ENCODE assay signal across 1 cellular context in genomic region chr20:47663354-47664067, GRCh38.
TF ChIP-seq lines count a peak whose summit lies in the region.

No MANE protein-coding gene starts in this region.

TF ChIP-seq in HepG2, 621 proteins besides CTCF, POLR2A, EP300 and RAD21 (continued from another document and continues in another):
- TF ChIP-seq ATF3 (CRISPR knock-in tag; IDR thresholded peaks at IDR 0.05) (0 out of 2 replicates have a peak, but pooled peaks have one; percentile 25), ZNF607 (CRISPR knock-in tag; IDR thresholded peaks at IDR 0.05; ENCODE audit: borderline replicate concordance) (no peak), KDM2A (CRISPR knock-in tag; IDR thresholded peaks at IDR 0.05; ENCODE audit: borderline replicate concordance, low read depth) (peak; percentile 86), HOMEZ (CRISPR knock-in tag; IDR thresholded peaks at IDR 0.05; ENCODE audit: low read depth) (peak; percentile 59), LBX2 (CRISPR knock-in tag; IDR thresholded peaks at IDR 0.05; ENCODE audit: borderline replicate concordance) (no peak), HOXA5 (CRISPR knock-in tag; IDR thresholded peaks at IDR 0.05) (no peak), HMGXB3 (CRISPR knock-in tag; IDR thresholded peaks at IDR 0.05; ENCODE audit: borderline replicate concordance) (0 out of 2 replicates have a peak, but pooled peaks have one; percentile 54), ZNF704 (CRISPR knock-in tag; IDR thresholded peaks at IDR 0.05; ENCODE audit: borderline replicate concordance) (no peak), RFX3 (CRISPR knock-in tag; IDR thresholded peaks at IDR 0.05) (no peak), SALL2 (CRISPR knock-in tag; IDR thresholded peaks at IDR 0.05) (peak; percentile 62; the same call in 1 of the 2 replicates), ZNF749 (CRISPR knock-in tag; IDR thresholded peaks at IDR 0.05; ENCODE audit: borderline replicate concordance) (no peak), HCFC1 (IDR thresholded peaks at IDR 0.05; ENCODE audit: low read depth, low read length) (no peak), ZNF547 (CRISPR knock-in tag; IDR thresholded peaks at IDR 0.05) (no peak; the same call in 1 of the 2 replicates), ZNF550 (CRISPR knock-in tag; IDR thresholded peaks at IDR 0.05; ENCODE audit: borderline replicate concordance) (no peak), DR1 (CRISPR knock-in tag; IDR thresholded peaks at IDR 0.05) (no peak), ZBTB14 (CRISPR knock-in tag; IDR thresholded peaks at IDR 0.05) (no peak), ZNF251 (CRISPR knock-in tag; IDR thresholded peaks at IDR 0.05) (no peak), ZNF83 (CRISPR knock-in tag; IDR thresholded peaks at IDR 0.05; ENCODE audit: borderline replicate concordance) (no peak), ZNF451 (CRISPR knock-in tag; IDR thresholded peaks at IDR 0.05) (0 out of 2 replicates have a peak, but pooled peaks have one; percentile 54), ZNF766 (CRISPR knock-in tag; IDR thresholded peaks at IDR 0.05; ENCODE audit: borderline replicate concordance) (no peak), CENPBD1 (CRISPR knock-in tag; IDR thresholded peaks at IDR 0.05; ENCODE audit: borderline replicate concordance, low read depth) (no peak), RFXAP (CRISPR knock-in tag; IDR thresholded peaks at IDR 0.05; ENCODE audit: borderline replicate concordance) (no peak), CSRNP2 (CRISPR knock-in tag; conservative IDR thresholded peaks at IDR 0.05; ENCODE audit: low read depth) (no peak), REPIN1 (CRISPR knock-in tag; IDR thresholded peaks at IDR 0.05; ENCODE audit: borderline replicate concordance, low read depth) (0 out of 2 replicates have a peak, but pooled peaks have one; percentile 68), ZNF883 (CRISPR knock-in tag; IDR thresholded peaks at IDR 0.05; ENCODE audit: not compliant biosample characterization) (peak; percentile 82), ARID3A (IDR thresholded peaks at IDR 0.05; ENCODE audit: low read depth, low read length) (0 out of 2 replicates have a peak, but pooled peaks have one; percentile 41), MAF1 (CRISPR knock-in tag; IDR thresholded peaks at IDR 0.05; ENCODE audit: borderline replicate concordance) (no peak), LCORL (IDR thresholded peaks at IDR 0.05) (no peak), LCORL (CRISPR knock-in tag; IDR thresholded peaks at IDR 0.05) (0 out of 2 replicates have a peak, but pooled peaks have one; percentile 38), NCOA2 (CRISPR knock-in tag; IDR thresholded peaks at IDR 0.05) (peak; percentile 44; the same call in 1 of the 2 replicates), ZNF687 (CRISPR knock-in tag; IDR thresholded peaks at IDR 0.05) (peak; percentile 62), AKNA (CRISPR knock-in tag; IDR thresholded peaks at IDR 0.05; ENCODE audit: borderline replicate concordance) (no peak), TEAD3 (CRISPR knock-in tag; optimal IDR thresholded peaks at IDR 0.05; ENCODE audit: borderline replicate concordance) (peak; percentile 29)
